11 cellular contexts compared by ENCODE assay signal in genomic region chr12:94795520-94795919, GRCh38.
DNase-seq lines count a peak whose midpoint lies in the region; ATAC-seq, FAIRE-seq and TF ChIP-seq lines count a peak whose summit lies in the region.
"Had no signal": no experiment of that assay in that cellular context is flagged by ENCODE, and none has a peak within 500 bp of the region (broad histone marks: within the 10 kb centered on the region; RNA-seq: fewer than 3 reads in every experiment).

No MANE protein-coding gene starts in this region.

- H3K36me3 Mint-ChIP-seq in MCF 10A (ENCODE audit: insufficient read depth, unreplicated experiment): no peaks in the 10 kb centered on the region
- H3K36me3 Mint-ChIP-seq in activated naive CD4-positive, alpha-beta T cell treated with anti-CD3 and anti-CD28 coated beads, Interleukin-2, amount 10 ng/mL, durations not matched to agents 7 days and 5 days: no peaks in the 10 kb centered on the region

- no peak for FAIRE-seq in urothelium cell line (lab: Jason Lieb, UNC)

- H3K4me3 Mint-ChIP-seq in MCF 10A (ENCODE audit: unreplicated experiment): no peak overlapping the region
- H3K4me3 Mint-ChIP-seq in activated naive CD4-positive, alpha-beta T cell treated with anti-CD3 and anti-CD28 coated beads, Interleukin-2, amount 10 ng/mL, durations not matched to agents 7 days and 5 days: no peak overlapping the region

- H3K4me1 ChIP-seq in breast epithelium (no peaks in the 10 kb centered on the region), uterus (no peaks in the 10 kb centered on the region)

- H3K27ac ChIP-seq in breast epithelium: no peak overlapping the region
- no peak overlapping the region for H3K27ac ChIP-seq in uterus
- H3K27ac ChIP-seq: C4-2B, dorsolateral prefrontal cortex had no signal

- H3K36me3 ChIP-seq in breast epithelium: no peaks in the 10 kb centered on the region
- H3K36me3 ChIP-seq in uterus: no peaks in the 10 kb centered on the region

- CTCF ChIA-PET in MCF 10A (lab: Yijun Ruan, JAX): interaction anchor here (0.6 to 1.4 kb wide), 4 partner anchors 12 to 739 kb away, joined by 3 to 6 read pairs (median 4); no protein-coding TSS in a partner anchor
- CTCF ChIA-PET in activated naive CD4-positive, alpha-beta T cell treated with anti-CD3 and anti-CD28 coated beads, Interleukin-2, amount 10 ng/mL, durations not matched to agents 7 days and 5 days (lab: Charles Lee): no interaction called here

- BruUV-seq in MCF 10A (replicated peaks; lab: Mats Ljungman, UMichigan): no TSS peak

- peaks cover 5% of the 10 kb centered on the region for H3K27me3 Mint-ChIP-seq in MCF 10A (ENCODE audit: insufficient read depth, unreplicated experiment)
- H3K27me3 Mint-ChIP-seq in activated naive CD4-positive, alpha-beta T cell treated with anti-CD3 and anti-CD28 coated beads, Interleukin-2, amount 10 ng/mL, durations not matched to agents 7 days and 5 days: peaks cover 6% of the 10 kb centered on the region

- intact Hi-C loops in MCF 10A (cut with micrococcal nuclease): no loop called here
- intact Hi-C loops in breast epithelium (cut with DNase I; ENCODE audit: low total_unique reads): no loop called here
- intact Hi-C loops in uterus (cut with DNase I; ENCODE audit: low total_unique reads): no loop called here

- TF ChIP-seq POLR2A in breast epithelium (IDR thresholded peaks at IDR 0.05) (no peak), uterus (IDR thresholded peaks at IDR 0.05) (no peak)

- ATAC-seq in GM18498 (IDR thresholded peaks at IDR 0.05; ENCODE audit: unreplicated experiment): no peak

- H3K9me3 Mint-ChIP-seq in MCF 10A (ENCODE audit: unreplicated experiment): no peaks in the 10 kb centered on the region
- H3K9me3 Mint-ChIP-seq in activated naive CD4-positive, alpha-beta T cell treated with anti-CD3 and anti-CD28 coated beads, Interleukin-2, amount 10 ng/mL, durations not matched to agents 7 days and 5 days: no peaks in the 10 kb centered on the region

- TF ChIP-seq CTCF in MCF 10A (IDR thresholded peaks at IDR 0.05; ENCODE audit: unreplicated experiment) (no peak), breast epithelium (IDR thresholded peaks at IDR 0.05) (no peak), uterus (IDR thresholded peaks at IDR 0.05) (no peak)

- H3K9me3 ChIP-seq in breast epithelium (no peaks in the 10 kb centered on the region), uterus (no peaks in the 10 kb centered on the region)

- POLR2A ChIA-PET in MCF 10A (lab: Yijun Ruan, JAX): interaction anchor here (0.6 to 1.4 kb wide), 5 partner anchors 13 to 1455 kb away, joined by 3 to 5 read pairs (median 3); partner anchors contain the start of gene NDUFA12

- H3K27me3 ChIP-seq in breast epithelium (no peaks in the 10 kb centered on the region), uterus (no peaks in the 10 kb centered on the region)

- H3K4me1 Mint-ChIP-seq in MCF 10A (ENCODE audit: insufficient read depth, unreplicated experiment): peaks cover 6% of the 10 kb centered on the region
- peaks cover 20% of the 10 kb centered on the region for H3K4me1 Mint-ChIP-seq in activated naive CD4-positive, alpha-beta T cell treated with anti-CD3 and anti-CD28 coated beads, Interleukin-2, amount 10 ng/mL, durations not matched to agents 7 days and 5 days

- H3K27ac Mint-ChIP-seq in MCF 10A (ENCODE audit: low read depth, unreplicated experiment): no peak overlapping the region
- H3K27ac Mint-ChIP-seq in activated naive CD4-positive, alpha-beta T cell treated with anti-CD3 and anti-CD28 coated beads, Interleukin-2, amount 10 ng/mL, durations not matched to agents 7 days and 5 days: no peak overlapping the region

- DNase-seq in MCF 10A (ENCODE audit: unreplicated experiment) (peak; percentile 65), breast epithelium (ENCODE audit: low spot score in 2 of 2) (no peak), SW480 (ENCODE audit: low spot score) (peak; percentile 37), hepatic stellate cell (ENCODE audit: low spot score) (peak; percentile 54), urothelium cell line (ENCODE audit: low spot score) (peak; percentile 54), uterus (no peak)
- DNase-seq in activated naive CD4-positive, alpha-beta T cell treated with anti-CD3 and anti-CD28 coated beads, Interleukin-2, amount 10 ng/mL, durations not matched to agents 7 days and 5 days: no peak
- DNase-seq: NCI-H748 treated with DMSO at 0.1 percent for 48 hours had no signal

- H3K4me3 ChIP-seq in breast epithelium: no peak overlapping the region
- no peak overlapping the region for H3K4me3 ChIP-seq in uterus
- H3K4me3 ChIP-seq: dorsolateral prefrontal cortex had no signal

Comparison
In these comparisons a context has a peak if more than half of its experiments do, and no peak if none do; other contexts are left out.
1. DNase-seq: peak in MCF 10A (single experiment), SW480 (single experiment), hepatic stellate cell (single experiment) and urothelium cell line (single experiment); none in breast epithelium (0 of 2), activated naive CD4-positive, alpha-beta T cell treated with anti-CD3 and anti-CD28 coated beads, Interleukin-2, amount 10 ng/mL, durations not matched to agents 7 days and 5 days (single experiment) and uterus (0 of 2).